In genomic region chr14:93384256-93384655, GRCh38 we compare ENCODE assay signal across 15 cellular contexts. TPM values are rescaled to one million over a fixed set of nuclear protein-coding genes. Genes with fewer than 3 reads are reported as not detected.
DNase-seq lines count a peak whose midpoint lies in the region; ATAC-seq and FAIRE-seq lines count a peak whose summit lies in the region.
"Not testable (repeated sequence)": the region's sequence is repeated elsewhere in the genome, so short reads cannot be mapped to it uniquely, and the experiment has no call there.
"Had no signal": no experiment of that assay in that cellular context is flagged by ENCODE, and none has a peak within 500 bp of the region (broad histone marks: within the 10 kb centered on the region; RNA-seq: fewer than 3 reads in every experiment).

No MANE protein-coding gene starts in this region.

- H3K36me3 Mint-ChIP-seq in T-helper 17 cell (ENCODE audit: low read depth), result not testable (repeated sequence)

- not testable (repeated sequence) for H3K27ac Mint-ChIP-seq in T-helper 17 cell

- peak; percentile 96 for FAIRE-seq in frontal cortex (lab: Jason Lieb, UNC)

- ATAC-seq in T-helper 17 cell, result not testable (repeated sequence)

- not testable (repeated sequence) for H3K4me1 Mint-ChIP-seq in T-helper 17 cell

- H3K27me3 Mint-ChIP-seq in T-helper 17 cell, result peaks cover 35% of the 10 kb centered on the region

- H3K27ac ChIP-seq in caudate nucleus (ENCODE audit: low read depth, low read length) (peak overlapping the region; percentile 95), layer of hippocampus (ENCODE audit: low read depth, low read length) (peak overlapping the region; percentile 85)

- peak; percentile 49 for DNase-seq in Ammon's horn (ENCODE audit: low spot score)
- DNase-seq in T-helper 17 cell; frontal cortex (ENCODE audit: low spot score in 2 of 2): not testable (repeated sequence)
- peak in 1 of 61 donors; percentile 25 for DNase-seq in caudate nucleus (lab: John Stamatoyannopoulos, UW)
- DNase-seq in pons (ENCODE audit: low spot score), result peak; percentile 96
- peak; percentile 91 for DNase-seq in superior temporal gyrus (ENCODE audit: extremely low spot score)

- H3K9me3 ChIP-seq in T-helper 17 cell (ENCODE audit: control insufficient read depth, low read length, poor library complexity, severe bottlenecking), result not testable (repeated sequence)

- H3K27me3 ChIP-seq in layer of hippocampus (ENCODE audit: control insufficient read depth, insufficient read depth, low read length), result not testable (repeated sequence)

- peak overlapping the region; percentile 2 for H3K4me3 Mint-ChIP-seq in T-helper 17 cell

RNA-seq across cellular contexts. Expression of gene COX8C, which starts 37.3 kb away (rescaled TPM):
- total RNA-seq in T-helper 17 cell (not detected), frontal cortex (not detected)
- total RNA-seq: Calu3; CD4-positive, alpha-beta T cell; CD8-positive, alpha-beta memory T cell; Daoy; G401; GM23338; H4; H9 had no signal

RNA-seq across cellular contexts. Expression of gene UNC79, which starts 46.5 kb away (rescaled TPM):
- total RNA-seq in T-helper 17 cell (not detected), frontal cortex (43.6 TPM)
- total RNA-seq: Calu3; CD4-positive, alpha-beta T cell; Daoy had no signal

RNA-seq across cellular contexts. Expression of gene BTBD7, which starts 51.4 kb away (rescaled TPM):
- total RNA-seq in T-helper 17 cell (10 to 100 TPM; 22.5 to 22.8 TPM), frontal cortex (54.6 TPM)

Comparison
In these comparisons a context has a peak if more than half of its experiments do, and no peak if none do; other contexts are left out.
1. RNA of gene UNC79, which starts 46.5 kb away (total RNA-seq): 43.6 TPM in frontal cortex (single experiment); not detected in T-helper 17 cell; every median in the first group is over 10 times any median in the second.